1 cellular context compared by ENCODE assay signal in the genomic region with DNA sequence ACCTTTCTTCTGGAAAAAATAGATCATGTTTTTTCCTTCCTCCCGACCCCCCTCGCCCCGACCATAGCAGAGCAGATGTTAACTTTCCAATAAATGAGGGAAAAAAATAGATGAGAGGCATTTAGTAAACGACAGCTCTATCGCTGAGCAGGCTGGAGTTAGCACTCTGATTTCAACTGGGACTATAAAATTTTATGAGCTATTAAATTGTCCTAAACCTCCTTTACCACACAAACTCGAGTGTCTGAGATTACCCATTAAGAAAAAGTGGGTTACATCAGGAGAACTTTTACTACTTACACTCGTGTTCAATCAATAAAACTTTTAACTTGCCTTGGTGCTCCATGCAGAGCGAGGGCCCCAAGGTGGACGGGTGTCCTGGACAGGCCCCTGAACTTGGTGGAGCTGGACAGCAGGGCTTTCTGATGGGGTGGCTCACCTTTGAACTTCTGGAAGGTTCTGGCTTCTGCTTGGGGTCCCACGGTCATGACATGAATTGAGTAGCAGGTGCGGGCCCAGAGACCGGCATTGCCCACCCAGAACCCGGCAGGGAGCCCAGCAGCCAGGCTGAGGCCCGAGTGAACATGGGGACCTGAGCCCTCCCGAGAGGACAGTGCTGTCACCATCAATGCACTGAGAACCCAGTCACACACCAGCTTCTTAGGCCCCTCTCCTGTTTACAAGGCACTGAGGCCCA.
A peak's percentile ranks its signal among the peaks of the same experiment; 100 is the strongest.
TF ChIP-seq lines count a peak whose summit lies in the region.

No MANE protein-coding gene starts in this region.

TF ChIP-seq in HEK293, 187 proteins besides CTCF, POLR2A, EP300 and RAD21 (continued from another document and continues in another):
- TF ChIP-seq, protein P1, sequence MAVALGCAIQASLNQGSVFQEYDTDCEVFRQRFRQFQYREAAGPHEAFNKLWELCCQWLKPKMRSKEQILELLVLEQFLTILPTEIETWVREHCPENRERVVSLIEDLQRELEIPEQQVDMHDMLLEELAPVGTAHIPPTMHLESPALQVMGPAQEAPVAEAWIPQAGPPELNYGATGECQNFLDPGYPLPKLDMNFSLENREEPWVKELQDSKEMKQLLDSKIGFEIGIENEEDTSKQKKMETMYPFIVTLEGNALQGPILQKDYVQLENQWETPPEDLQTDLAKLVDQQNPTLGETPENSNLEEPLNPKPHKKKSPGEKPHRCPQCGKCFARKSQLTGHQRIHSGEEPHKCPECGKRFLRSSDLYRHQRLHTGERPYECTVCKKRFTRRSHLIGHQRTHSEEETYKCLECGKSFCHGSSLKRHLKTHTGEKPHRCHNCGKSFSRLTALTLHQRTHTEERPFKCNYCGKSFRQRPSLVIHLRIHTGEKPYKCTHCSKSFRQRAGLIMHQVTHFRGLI (tag by site-specific recombination; IDR thresholded peaks at IDR 0.05): no peak
- TF ChIP-seq, protein P2, sequence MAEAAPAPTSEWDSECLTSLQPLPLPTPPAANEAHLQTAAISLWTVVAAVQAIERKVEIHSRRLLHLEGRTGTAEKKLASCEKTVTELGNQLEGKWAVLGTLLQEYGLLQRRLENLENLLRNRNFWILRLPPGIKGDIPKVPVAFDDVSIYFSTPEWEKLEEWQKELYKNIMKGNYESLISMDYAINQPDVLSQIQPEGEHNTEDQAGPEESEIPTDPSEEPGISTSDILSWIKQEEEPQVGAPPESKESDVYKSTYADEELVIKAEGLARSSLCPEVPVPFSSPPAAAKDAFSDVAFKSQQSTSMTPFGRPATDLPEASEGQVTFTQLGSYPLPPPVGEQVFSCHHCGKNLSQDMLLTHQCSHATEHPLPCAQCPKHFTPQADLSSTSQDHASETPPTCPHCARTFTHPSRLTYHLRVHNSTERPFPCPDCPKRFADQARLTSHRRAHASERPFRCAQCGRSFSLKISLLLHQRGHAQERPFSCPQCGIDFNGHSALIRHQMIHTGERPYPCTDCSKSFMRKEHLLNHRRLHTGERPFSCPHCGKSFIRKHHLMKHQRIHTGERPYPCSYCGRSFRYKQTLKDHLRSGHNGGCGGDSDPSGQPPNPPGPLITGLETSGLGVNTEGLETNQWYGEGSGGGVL (tag by site-specific recombination; IDR thresholded peaks at IDR 0.05): no peak
- TF ChIP-seq ZEB2 (tag by site-specific recombination; IDR thresholded peaks at IDR 0.05) (peak; percentile 80; the same call in 1 of the 2 replicates), ZIC2 (tag by site-specific recombination; IDR thresholded peaks at IDR 0.05) (no peak), ZNF600 (tag by site-specific recombination; IDR thresholded peaks at IDR 0.05) (no peak), ZNF341 (tag by site-specific recombination; IDR thresholded peaks at IDR 0.05; ENCODE audit: low read depth) (no peak), ZNF302 (tag by site-specific recombination; IDR thresholded peaks at IDR 0.05; ENCODE audit: low read depth) (no peak), SCRT1 (tag by site-specific recombination; IDR thresholded peaks at IDR 0.05; ENCODE audit: borderline replicate concordance) (no peak), SP2 (tag by site-specific recombination; IDR thresholded peaks at IDR 0.05) (no peak), ZFHX2 (tag by site-specific recombination; conservative IDR thresholded peaks at IDR 0.05) (no peak), YY2 (tag by site-specific recombination; IDR thresholded peaks at IDR 0.05) (no peak), ZNF530 (tag by site-specific recombination; IDR thresholded peaks at IDR 0.05; ENCODE audit: low read depth) (no peak), ZNF548 (tag by site-specific recombination; IDR thresholded peaks at IDR 0.05) (no peak), ZNF138 (tag by site-specific recombination; IDR thresholded peaks at IDR 0.05; ENCODE audit: borderline replicate concordance) (no peak), ZNF560 (tag by site-specific recombination; IDR thresholded peaks at IDR 0.05; ENCODE audit: borderline replicate concordance) (no peak), ZNF701 (tag by site-specific recombination; IDR thresholded peaks at IDR 0.05) (no peak), GLIS1 (tag by site-specific recombination; IDR thresholded peaks at IDR 0.05) (peak; percentile 62), ZNF132 (tag by site-specific recombination; IDR thresholded peaks at IDR 0.05; ENCODE audit: borderline replicate concordance) (no peak), ZSCAN23 (tag by site-specific recombination; IDR thresholded peaks at IDR 0.05) (no peak), SP3 (tag by site-specific recombination; IDR thresholded peaks at IDR 0.05) (no peak), ZNF837 (tag by site-specific recombination; IDR thresholded peaks at IDR 0.05) (no peak)
- TF ChIP-seq, protein P3, sequence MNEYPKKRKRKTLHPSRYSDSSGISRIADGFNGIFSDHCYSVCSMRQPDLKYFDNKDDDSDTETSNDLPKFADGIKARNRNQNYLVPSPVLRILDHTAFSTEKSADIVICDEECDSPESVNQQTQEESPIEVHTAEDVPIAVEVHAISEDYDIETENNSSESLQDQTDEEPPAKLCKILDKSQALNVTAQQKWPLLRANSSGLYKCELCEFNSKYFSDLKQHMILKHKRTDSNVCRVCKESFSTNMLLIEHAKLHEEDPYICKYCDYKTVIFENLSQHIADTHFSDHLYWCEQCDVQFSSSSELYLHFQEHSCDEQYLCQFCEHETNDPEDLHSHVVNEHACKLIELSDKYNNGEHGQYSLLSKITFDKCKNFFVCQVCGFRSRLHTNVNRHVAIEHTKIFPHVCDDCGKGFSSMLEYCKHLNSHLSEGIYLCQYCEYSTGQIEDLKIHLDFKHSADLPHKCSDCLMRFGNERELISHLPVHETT (tag by site-specific recombination; IDR thresholded peaks at IDR 0.05): no peak
- TF ChIP-seq, protein P4, sequence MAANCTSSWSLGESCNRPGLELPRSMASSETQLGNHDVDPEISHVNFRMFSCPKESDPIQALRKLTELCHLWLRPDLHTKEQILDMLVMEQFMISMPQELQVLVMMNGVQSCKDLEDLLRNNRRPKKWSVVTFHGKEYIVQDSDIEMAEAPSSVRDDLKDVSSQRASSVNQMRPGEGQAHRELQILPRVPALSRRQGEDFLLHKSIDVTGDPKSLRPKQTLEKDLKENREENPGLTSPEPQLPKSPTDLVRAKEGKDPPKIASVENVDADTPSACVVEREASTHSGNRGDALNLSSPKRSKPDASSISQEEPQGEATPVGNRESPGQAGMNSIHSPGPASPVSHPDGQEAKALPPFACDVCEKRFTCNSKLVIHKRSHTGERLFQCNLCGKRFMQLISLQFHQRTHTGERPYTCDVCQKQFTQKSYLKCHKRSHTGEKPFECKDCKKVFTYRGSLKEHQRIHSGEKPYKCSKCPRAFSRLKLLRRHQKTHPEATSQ (tag by site-specific recombination; IDR thresholded peaks at IDR 0.05): no peak
- TF ChIP-seq, protein P5, sequence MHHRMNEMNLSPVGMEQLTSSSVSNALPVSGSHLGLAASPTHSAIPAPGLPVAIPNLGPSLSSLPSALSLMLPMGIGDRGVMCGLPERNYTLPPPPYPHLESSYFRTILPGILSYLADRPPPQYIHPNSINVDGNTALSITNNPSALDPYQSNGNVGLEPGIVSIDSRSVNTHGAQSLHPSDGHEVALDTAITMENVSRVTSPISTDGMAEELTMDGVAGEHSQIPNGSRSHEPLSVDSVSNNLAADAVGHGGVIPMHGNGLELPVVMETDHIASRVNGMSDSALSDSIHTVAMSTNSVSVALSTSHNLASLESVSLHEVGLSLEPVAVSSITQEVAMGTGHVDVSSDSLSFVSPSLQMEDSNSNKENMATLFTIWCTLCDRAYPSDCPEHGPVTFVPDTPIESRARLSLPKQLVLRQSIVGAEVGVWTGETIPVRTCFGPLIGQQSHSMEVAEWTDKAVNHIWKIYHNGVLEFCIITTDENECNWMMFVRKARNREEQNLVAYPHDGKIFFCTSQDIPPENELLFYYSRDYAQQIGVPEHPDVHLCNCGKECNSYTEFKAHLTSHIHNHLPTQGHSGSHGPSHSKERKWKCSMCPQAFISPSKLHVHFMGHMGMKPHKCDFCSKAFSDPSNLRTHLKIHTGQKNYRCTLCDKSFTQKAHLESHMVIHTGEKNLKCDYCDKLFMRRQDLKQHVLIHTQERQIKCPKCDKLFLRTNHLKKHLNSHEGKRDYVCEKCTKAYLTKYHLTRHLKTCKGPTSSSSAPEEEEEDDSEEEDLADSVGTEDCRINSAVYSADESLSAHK (tag by site-specific recombination; IDR thresholded peaks at IDR 0.05): peak; percentile 90
- TF ChIP-seq, protein P6, sequence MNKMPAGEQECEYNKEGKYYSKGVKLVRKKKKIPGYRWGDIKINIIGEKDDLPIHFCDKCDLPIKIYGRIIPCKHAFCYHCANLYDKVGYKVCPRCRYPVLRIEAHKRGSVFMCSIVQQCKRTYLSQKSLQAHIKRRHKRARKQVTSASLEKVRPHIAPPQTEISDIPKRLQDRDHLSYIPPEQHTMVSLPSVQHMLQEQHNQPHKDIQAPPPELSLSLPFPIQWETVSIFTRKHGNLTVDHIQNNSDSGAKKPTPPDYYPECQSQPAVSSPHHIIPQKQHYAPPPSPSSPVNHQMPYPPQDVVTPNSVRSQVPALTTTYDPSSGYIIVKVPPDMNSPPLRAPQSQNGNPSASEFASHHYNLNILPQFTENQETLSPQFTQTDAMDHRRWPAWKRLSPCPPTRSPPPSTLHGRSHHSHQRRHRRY (tag by site-specific recombination; IDR thresholded peaks at IDR 0.05): no peak
- TF ChIP-seq, protein P7, sequence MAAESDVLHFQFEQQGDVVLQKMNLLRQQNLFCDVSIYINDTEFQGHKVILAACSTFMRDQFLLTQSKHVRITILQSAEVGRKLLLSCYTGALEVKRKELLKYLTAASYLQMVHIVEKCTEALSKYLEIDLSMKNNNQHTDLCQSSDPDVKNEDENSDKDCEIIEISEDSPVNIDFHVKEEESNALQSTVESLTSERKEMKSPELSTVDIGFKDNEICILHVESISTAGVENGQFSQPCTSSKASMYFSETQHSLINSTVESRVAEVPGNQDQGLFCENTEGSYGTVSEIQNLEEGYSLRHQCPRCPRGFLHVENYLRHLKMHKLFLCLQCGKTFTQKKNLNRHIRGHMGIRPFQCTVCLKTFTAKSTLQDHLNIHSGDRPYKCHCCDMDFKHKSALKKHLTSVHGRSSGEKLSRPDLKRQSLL (tag by site-specific recombination; IDR thresholded peaks at IDR 0.05): peak; percentile 84
- TF ChIP-seq, protein P8, sequence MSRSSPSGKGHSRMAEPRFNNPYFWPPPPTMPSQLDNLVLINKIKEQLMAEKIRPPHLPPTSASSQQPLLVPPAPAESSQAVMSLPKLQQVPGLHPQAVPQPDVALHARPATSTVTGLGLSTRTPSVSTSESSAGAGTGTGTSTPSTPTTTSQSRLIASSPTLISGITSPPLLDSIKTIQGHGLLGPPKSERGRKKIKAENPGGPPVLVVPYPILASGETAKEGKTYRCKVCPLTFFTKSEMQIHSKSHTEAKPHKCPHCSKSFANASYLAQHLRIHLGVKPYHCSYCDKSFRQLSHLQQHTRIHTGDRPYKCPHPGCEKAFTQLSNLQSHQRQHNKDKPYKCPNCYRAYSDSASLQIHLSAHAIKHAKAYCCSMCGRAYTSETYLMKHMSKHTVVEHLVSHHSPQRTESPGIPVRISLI (tag by site-specific recombination; IDR thresholded peaks at IDR 0.05): no peak
- TF ChIP-seq, protein P9, sequence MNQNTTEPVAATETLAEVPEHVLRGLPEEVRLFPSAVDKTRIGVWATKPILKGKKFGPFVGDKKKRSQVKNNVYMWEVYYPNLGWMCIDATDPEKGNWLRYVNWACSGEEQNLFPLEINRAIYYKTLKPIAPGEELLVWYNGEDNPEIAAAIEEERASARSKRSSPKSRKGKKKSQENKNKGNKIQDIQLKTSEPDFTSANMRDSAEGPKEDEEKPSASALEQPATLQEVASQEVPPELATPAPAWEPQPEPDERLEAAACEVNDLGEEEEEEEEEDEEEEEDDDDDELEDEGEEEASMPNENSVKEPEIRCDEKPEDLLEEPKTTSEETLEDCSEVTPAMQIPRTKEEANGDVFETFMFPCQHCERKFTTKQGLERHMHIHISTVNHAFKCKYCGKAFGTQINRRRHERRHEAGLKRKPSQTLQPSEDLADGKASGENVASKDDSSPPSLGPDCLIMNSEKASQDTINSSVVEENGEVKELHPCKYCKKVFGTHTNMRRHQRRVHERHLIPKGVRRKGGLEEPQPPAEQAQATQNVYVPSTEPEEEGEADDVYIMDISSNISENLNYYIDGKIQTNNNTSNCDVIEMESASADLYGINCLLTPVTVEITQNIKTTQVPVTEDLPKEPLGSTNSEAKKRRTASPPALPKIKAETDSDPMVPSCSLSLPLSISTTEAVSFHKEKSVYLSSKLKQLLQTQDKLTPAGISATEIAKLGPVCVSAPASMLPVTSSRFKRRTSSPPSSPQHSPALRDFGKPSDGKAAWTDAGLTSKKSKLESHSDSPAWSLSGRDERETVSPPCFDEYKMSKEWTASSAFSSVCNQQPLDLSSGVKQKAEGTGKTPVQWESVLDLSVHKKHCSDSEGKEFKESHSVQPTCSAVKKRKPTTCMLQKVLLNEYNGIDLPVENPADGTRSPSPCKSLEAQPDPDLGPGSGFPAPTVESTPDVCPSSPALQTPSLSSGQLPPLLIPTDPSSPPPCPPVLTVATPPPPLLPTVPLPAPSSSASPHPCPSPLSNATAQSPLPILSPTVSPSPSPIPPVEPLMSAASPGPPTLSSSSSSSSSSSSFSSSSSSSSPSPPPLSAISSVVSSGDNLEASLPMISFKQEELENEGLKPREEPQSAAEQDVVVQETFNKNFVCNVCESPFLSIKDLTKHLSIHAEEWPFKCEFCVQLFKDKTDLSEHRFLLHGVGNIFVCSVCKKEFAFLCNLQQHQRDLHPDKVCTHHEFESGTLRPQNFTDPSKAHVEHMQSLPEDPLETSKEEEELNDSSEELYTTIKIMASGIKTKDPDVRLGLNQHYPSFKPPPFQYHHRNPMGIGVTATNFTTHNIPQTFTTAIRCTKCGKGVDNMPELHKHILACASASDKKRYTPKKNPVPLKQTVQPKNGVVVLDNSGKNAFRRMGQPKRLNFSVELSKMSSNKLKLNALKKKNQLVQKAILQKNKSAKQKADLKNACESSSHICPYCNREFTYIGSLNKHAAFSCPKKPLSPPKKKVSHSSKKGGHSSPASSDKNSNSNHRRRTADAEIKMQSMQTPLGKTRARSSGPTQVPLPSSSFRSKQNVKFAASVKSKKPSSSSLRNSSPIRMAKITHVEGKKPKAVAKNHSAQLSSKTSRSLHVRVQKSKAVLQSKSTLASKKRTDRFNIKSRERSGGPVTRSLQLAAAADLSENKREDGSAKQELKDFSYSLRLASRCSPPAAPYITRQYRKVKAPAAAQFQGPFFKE (tag by site-specific recombination; IDR thresholded peaks at IDR 0.05; ENCODE audit: borderline replicate concordance): no peak
- TF ChIP-seq, protein P10, sequence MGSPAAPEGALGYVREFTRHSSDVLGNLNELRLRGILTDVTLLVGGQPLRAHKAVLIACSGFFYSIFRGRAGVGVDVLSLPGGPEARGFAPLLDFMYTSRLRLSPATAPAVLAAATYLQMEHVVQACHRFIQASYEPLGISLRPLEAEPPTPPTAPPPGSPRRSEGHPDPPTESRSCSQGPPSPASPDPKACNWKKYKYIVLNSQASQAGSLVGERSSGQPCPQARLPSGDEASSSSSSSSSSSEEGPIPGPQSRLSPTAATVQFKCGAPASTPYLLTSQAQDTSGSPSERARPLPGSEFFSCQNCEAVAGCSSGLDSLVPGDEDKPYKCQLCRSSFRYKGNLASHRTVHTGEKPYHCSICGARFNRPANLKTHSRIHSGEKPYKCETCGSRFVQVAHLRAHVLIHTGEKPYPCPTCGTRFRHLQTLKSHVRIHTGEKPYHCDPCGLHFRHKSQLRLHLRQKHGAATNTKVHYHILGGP (tag by site-specific recombination; IDR thresholded peaks at IDR 0.05): no peak
- TF ChIP-seq, protein P11, sequence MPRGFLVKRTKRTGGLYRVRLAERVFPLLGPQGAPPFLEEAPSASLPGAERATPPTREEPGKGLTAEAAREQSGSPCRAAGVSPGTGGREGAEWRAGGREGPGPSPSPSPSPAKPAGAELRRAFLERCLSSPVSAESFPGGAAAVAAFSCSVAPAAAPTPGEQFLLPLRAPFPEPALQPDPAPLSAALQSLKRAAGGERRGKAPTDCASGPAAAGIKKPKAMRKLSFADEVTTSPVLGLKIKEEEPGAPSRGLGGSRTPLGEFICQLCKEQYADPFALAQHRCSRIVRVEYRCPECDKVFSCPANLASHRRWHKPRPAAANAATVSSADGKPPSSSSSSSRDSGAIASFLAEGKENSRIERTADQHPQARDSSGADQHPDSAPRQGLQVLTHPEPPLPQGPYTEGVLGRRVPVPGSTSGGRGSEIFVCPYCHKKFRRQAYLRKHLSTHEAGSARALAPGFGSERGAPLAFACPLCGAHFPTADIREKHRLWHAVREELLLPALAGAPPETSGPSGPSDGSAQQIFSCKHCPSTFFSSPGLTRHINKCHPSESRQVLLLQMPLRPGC (tag by site-specific recombination; IDR thresholded peaks at IDR 0.05): 0 out of 2 replicates have a peak, but pooled peaks have one; percentile 25
